22 cellular contexts compared by ENCODE assay signal in genomic region chr14:100450049-100450448, GRCh38.
DNase-seq lines count a peak whose midpoint lies in the region; ATAC-seq, FAIRE-seq and TF ChIP-seq lines count a peak whose summit lies in the region.
"Had no signal": no experiment of that assay in that cellular context is flagged by ENCODE, and none has a peak within 500 bp of the region (broad histone marks: within the 10 kb centered on the region; RNA-seq: fewer than 3 reads in every experiment).

No MANE protein-coding gene starts in this region.

- FAIRE-seq in urothelium cell line (lab: Jason Lieb, UNC) = no peak
- FAIRE-seq: G401.6, GM12891, GM19239, H1, HepG2 had no signal

- no peaks in the 10 kb centered on the region for H3K4me1 ChIP-seq in right atrium auricular region

- no peaks in the 10 kb centered on the region for H3K27me3 ChIP-seq in right atrium auricular region
- H3K27me3 ChIP-seq: BLaER1 treated with 17β-estradiol and CSF1 and Interleukin-3, amounts not matched to agents 10 nM and 100 nM had no signal

- ATAC-seq in left cardiac atrium = no peak
- no peak for ATAC-seq in stimulated activated effector memory CD8-positive, alpha-beta T cell treated with anti-CD3 and anti-CD28 coated beads, Interleukin-12 subunit alpha, Interleukin-12 subunit beta, amount 100 ng/mL, for 72 hours
- ATAC-seq: CD8-positive, alpha-beta T cell; HepG2 had no signal

- DNase-seq in right atrium auricular region (ENCODE audit: low spot score) (peak; percentile 7), left cardiac atrium (no peak), mesenteric fat pad (ENCODE audit: low spot score) (peak; percentile 60), NCI-H1092 treated with DMSO at 0.1 percent for 48 hours (lab: John Stamatoyannopoulos, UW) (no peak), COLO829 (ENCODE audit: low spot score) (no peak), urothelium cell line (ENCODE audit: low spot score) (no peak)
- no peak for DNase-seq in stimulated activated effector memory CD8-positive, alpha-beta T cell treated with anti-CD3 and anti-CD28 coated beads, Interleukin-12 subunit alpha, Interleukin-12 subunit beta, amount 100 ng/mL, for 72 hours (ENCODE audit: low spot score in 2 of 2)
- DNase-seq: 8988T; CD8-positive, alpha-beta T cell; COR-L47; DMS 273 treated with DMSO at 0.1 percent for 48 hours; DMS53; DND-41; EL had no signal

- H3K36me3 ChIP-seq in right atrium auricular region = no peaks in the 10 kb centered on the region
- H3K36me3 ChIP-seq: BLaER1 treated with 17β-estradiol and CSF1 and Interleukin-3, amounts not matched to agents 10 nM and 100 nM; HAP-1 had no signal

- no peaks in the 10 kb centered on the region for H3K9me3 Mint-ChIP-seq in stimulated activated effector memory CD8-positive, alpha-beta T cell treated with anti-CD3 and anti-CD28 coated beads, Interleukin-12 subunit alpha, Interleukin-12 subunit beta, amount 100 ng/mL, for 72 hours
- H3K9me3 Mint-ChIP-seq: CD8-positive, alpha-beta T cell had no signal

- no peaks in the 10 kb centered on the region for H3K9me3 ChIP-seq in right atrium auricular region
- H3K9me3 ChIP-seq: BLaER1 treated with 17β-estradiol and CSF1 and Interleukin-3, amounts not matched to agents 10 nM and 100 nM; HAP-1 had no signal

- no peak overlapping the region for H3K4me3 ChIP-seq in right atrium auricular region
- H3K4me3 ChIP-seq: BLaER1 treated with 17β-estradiol and CSF1 and Interleukin-3, amounts not matched to agents 10 nM and 100 nM; HAP-1 had no signal

- no peak overlapping the region for H3K4me3 Mint-ChIP-seq in stimulated activated effector memory CD8-positive, alpha-beta T cell treated with anti-CD3 and anti-CD28 coated beads, Interleukin-12 subunit alpha, Interleukin-12 subunit beta, amount 100 ng/mL, for 72 hours
- H3K4me3 Mint-ChIP-seq: B cell; CD8-positive, alpha-beta T cell had no signal

- H3K36me3 Mint-ChIP-seq in stimulated activated effector memory CD8-positive, alpha-beta T cell treated with anti-CD3 and anti-CD28 coated beads, Interleukin-12 subunit alpha, Interleukin-12 subunit beta, amount 100 ng/mL, for 72 hours = no peaks in the 10 kb centered on the region

- peaks cover 11% of the 10 kb centered on the region for H3K4me1 Mint-ChIP-seq in stimulated activated effector memory CD8-positive, alpha-beta T cell treated with anti-CD3 and anti-CD28 coated beads, Interleukin-12 subunit alpha, Interleukin-12 subunit beta, amount 100 ng/mL, for 72 hours

- peak overlapping the region; percentile 40 for H3K27ac Mint-ChIP-seq in stimulated activated effector memory CD8-positive, alpha-beta T cell treated with anti-CD3 and anti-CD28 coated beads, Interleukin-12 subunit alpha, Interleukin-12 subunit beta, amount 100 ng/mL, for 72 hours
- H3K27ac Mint-ChIP-seq: B cell; CD8-positive, alpha-beta T cell had no signal

- TF ChIP-seq CTCF in right atrium auricular region (IDR thresholded peaks at IDR 0.05) = no peak

- intact Hi-C loops in left cardiac atrium (cut with DNase I) = no loop called here

- no peak overlapping the region for H3K27ac ChIP-seq in right atrium auricular region
- H3K27ac ChIP-seq: BLaER1 treated with 17β-estradiol and CSF1 and Interleukin-3, amounts not matched to agents 10 nM and 100 nM had no signal

Comparison
In these comparisons a context has a peak if more than half of its experiments do, and no peak if none do; other contexts are left out.
1. DNase-seq: peak in right atrium auricular region (single experiment) and mesenteric fat pad (single experiment); none in left cardiac atrium (single experiment), stimulated activated effector memory CD8-positive, alpha-beta T cell treated with anti-CD3 and anti-CD28 coated beads, Interleukin-12 subunit alpha, Interleukin-12 subunit beta, amount 100 ng/mL, for 72 hours (0 of 2), NCI-H1092 treated with DMSO at 0.1 percent for 48 hours (single experiment), COLO829 (single experiment) and urothelium cell line (single experiment).